9 cellular contexts compared by ENCODE assay signal in genomic region chr13:29924482-29924884, GRCh38.
A peak's percentile ranks its signal among the peaks of the same experiment; 100 is the strongest.
DNase-seq lines count a peak whose midpoint lies in the region; TF ChIP-seq lines count a peak whose summit lies in the region.
"Had no signal": no experiment of that assay in that cellular context is flagged by ENCODE, and none has a peak within 500 bp of the region (broad histone marks: within the 10 kb centered on the region; RNA-seq: fewer than 3 reads in every experiment).

No MANE protein-coding gene starts in this region.

- H3K4me1 ChIP-seq in osteoblast (ENCODE audit: insufficient read depth, low read length), result peaks cover 42% of the 10 kb centered on the region

- POLR2A ChIA-PET in activated CD4-positive, alpha-beta memory T cell treated with anti-CD3 and anti-CD28 coated beads, Interleukin-2, amount 10 ng/mL, durations not matched to agents 7 days and 5 days (lab: Charles Lee), result interaction anchor here (1.7 to 6.5 kb wide), 2 partner anchors 11 to 75 kb away, joined by 5 to 45 read pairs; no protein-coding TSS in a partner anchor

- TF ChIP-seq CTCF in Calu3 (IDR thresholded peaks at IDR 0.05; ENCODE audit: unreplicated experiment) (no peak), endothelial cell (IDR thresholded peaks at IDR 0.05; ENCODE audit: unreplicated experiment) (peak; percentile 47), osteoblast (IDR thresholded peaks at IDR 0.05; ENCODE audit: extremely low read depth, low read depth, low read length) (peak; percentile 20)

- CTCF ChIA-PET in Calu3 (lab: Charles Lee), result interaction anchor here (0.9 to 2.4 kb wide), 8 partner anchors 12 to 188 kb away, joined by 4 to 11 read pairs (median 8); no protein-coding TSS in a partner anchor
- CTCF ChIA-PET in activated CD4-positive, alpha-beta memory T cell treated with anti-CD3 and anti-CD28 coated beads, Interleukin-2, amount 10 ng/mL, durations not matched to agents 7 days and 5 days (lab: Charles Lee), result interaction anchor here (1.3 to 4.8 kb wide), 16 partner anchors 10 to 190 kb away, joined by 3 to 80 read pairs (median 8); no protein-coding TSS in a partner anchor

- no peaks in the 10 kb centered on the region for H3K9me3 ChIP-seq in osteoblast (ENCODE audit: low read depth, low read length)

- H3K27me3 ChIP-seq in osteoblast (ENCODE audit: insufficient read depth, low read length), result no peaks in the 10 kb centered on the region

- peak overlapping the region; percentile 77 for H3K4me2 ChIP-seq in osteoblast (ENCODE audit: insufficient read depth, low read length)
- H3K4me2 ChIP-seq: KMS-11 had no signal

- peak overlapping the region; percentile 82 for H3K27ac Mint-ChIP-seq in Calu3 (ENCODE audit: unreplicated experiment)
- H3K27ac Mint-ChIP-seq in endothelial cell (ENCODE audit: unreplicated experiment), result no peak overlapping the region
- no peak overlapping the region for H3K27ac Mint-ChIP-seq in activated CD4-positive, alpha-beta memory T cell treated with anti-CD3 and anti-CD28 coated beads, Interleukin-2, amount 10 ng/mL, durations not matched to agents 7 days and 5 days

- no peak overlapping the region for H2AFZ ChIP-seq in osteoblast (ENCODE audit: low read length)

- peaks cover 9% of the 10 kb centered on the region for H3K36me3 Mint-ChIP-seq in Calu3 (ENCODE audit: insufficient read depth, unreplicated experiment)
- H3K36me3 Mint-ChIP-seq in endothelial cell (ENCODE audit: low read depth, unreplicated experiment), result no peaks in the 10 kb centered on the region
- H3K36me3 Mint-ChIP-seq in activated CD4-positive, alpha-beta memory T cell treated with anti-CD3 and anti-CD28 coated beads, Interleukin-2, amount 10 ng/mL, durations not matched to agents 7 days and 5 days (ENCODE audit: low read depth), result no peaks in the 10 kb centered on the region

- H3K4me1 Mint-ChIP-seq in Calu3 (ENCODE audit: low read depth, unreplicated experiment) (peaks cover 57% of the 10 kb centered on the region), endothelial cell (ENCODE audit: unreplicated experiment) (peaks cover 3% of the 10 kb centered on the region)
- H3K4me1 Mint-ChIP-seq in activated CD4-positive, alpha-beta memory T cell treated with anti-CD3 and anti-CD28 coated beads, Interleukin-2, amount 10 ng/mL, durations not matched to agents 7 days and 5 days, result peaks cover 36% of the 10 kb centered on the region

- peak overlapping the region; percentile 95 for H3K27ac ChIP-seq in osteoblast (ENCODE audit: low read depth, low read length)

- H4K20me1 ChIP-seq in osteoblast (ENCODE audit: insufficient read depth, low read length), result peaks cover 3% of the 10 kb centered on the region

- no peak for DNase-seq in Calu3
- DNase-seq in NCI-H226, result peak; percentile 82
- DNase-seq in endothelial cell (ENCODE audit: low spot score), result no peak
- DNase-seq in osteoblast (ENCODE audit: insufficient read length, low spot score, missing footprints), result peak; percentile 82
- DNase-seq in midbrain (lab: John Stamatoyannopoulos, UW), result no peak
- DNase-seq in MV-4-11 (lab: John Stamatoyannopoulos, UW), result no peak
- DNase-seq in activated CD4-positive, alpha-beta memory T cell treated with anti-CD3 and anti-CD28 coated beads, Interleukin-2, amount 10 ng/mL, durations not matched to agents 7 days and 5 days, result no peak
- DNase-seq in NCI-H774 (lab: John Stamatoyannopoulos, UW), result no peak

- H3K27me3 Mint-ChIP-seq in Calu3 (ENCODE audit: unreplicated experiment) (no peaks in the 10 kb centered on the region), endothelial cell (ENCODE audit: unreplicated experiment) (peaks cover 3% of the 10 kb centered on the region)
- no peaks in the 10 kb centered on the region for H3K27me3 Mint-ChIP-seq in activated CD4-positive, alpha-beta memory T cell treated with anti-CD3 and anti-CD28 coated beads, Interleukin-2, amount 10 ng/mL, durations not matched to agents 7 days and 5 days

- H3K79me2 ChIP-seq in osteoblast (ENCODE audit: insufficient read depth, low read length), result no peaks in the 10 kb centered on the region

- no peaks in the 10 kb centered on the region for H3K36me3 ChIP-seq in osteoblast (ENCODE audit: insufficient read depth, low read length)

- intact Hi-C loops in Calu3 (cut with micrococcal nuclease; ENCODE audit: unreplicated experiment), result loop anchor here (2.0 kb wide), 2 partner anchors 80 to 190 kb away; no protein-coding TSS in a partner anchor

- H3K4me3 ChIP-seq in osteoblast (ENCODE audit: insufficient read depth, low read length), result peak overlapping the region; percentile 17

- BruUV-seq in Calu3 (replicated peaks; lab: Mats Ljungman, UMichigan), result no TSS peak

- H3K4me3 Mint-ChIP-seq in Calu3 (ENCODE audit: low read depth, unreplicated experiment) (peak overlapping the region; percentile 46), endothelial cell (ENCODE audit: unreplicated experiment) (no peak overlapping the region)
- H3K4me3 Mint-ChIP-seq in activated CD4-positive, alpha-beta memory T cell treated with anti-CD3 and anti-CD28 coated beads, Interleukin-2, amount 10 ng/mL, durations not matched to agents 7 days and 5 days, result no peak overlapping the region

- H3K9me3 Mint-ChIP-seq in Calu3 (ENCODE audit: low read depth, unreplicated experiment) (no peaks in the 10 kb centered on the region), endothelial cell (ENCODE audit: unreplicated experiment) (no peaks in the 10 kb centered on the region)
- no peaks in the 10 kb centered on the region for H3K9me3 Mint-ChIP-seq in activated CD4-positive, alpha-beta memory T cell treated with anti-CD3 and anti-CD28 coated beads, Interleukin-2, amount 10 ng/mL, durations not matched to agents 7 days and 5 days

Comparison
In these comparisons a context has a peak if more than half of its experiments do, and no peak if none do; other contexts are left out.
1. DNase-seq: peak in NCI-H226 (single experiment) and osteoblast (single experiment); none in Calu3 (single experiment), endothelial cell (single experiment), midbrain (single experiment), MV-4-11 (single experiment), activated CD4-positive, alpha-beta memory T cell treated with anti-CD3 and anti-CD28 coated beads, Interleukin-2, amount 10 ng/mL, durations not matched to agents 7 days and 5 days (single experiment) and NCI-H774 (single experiment).